18 cellular contexts compared by ENCODE assay signal in the genomic region with DNA sequence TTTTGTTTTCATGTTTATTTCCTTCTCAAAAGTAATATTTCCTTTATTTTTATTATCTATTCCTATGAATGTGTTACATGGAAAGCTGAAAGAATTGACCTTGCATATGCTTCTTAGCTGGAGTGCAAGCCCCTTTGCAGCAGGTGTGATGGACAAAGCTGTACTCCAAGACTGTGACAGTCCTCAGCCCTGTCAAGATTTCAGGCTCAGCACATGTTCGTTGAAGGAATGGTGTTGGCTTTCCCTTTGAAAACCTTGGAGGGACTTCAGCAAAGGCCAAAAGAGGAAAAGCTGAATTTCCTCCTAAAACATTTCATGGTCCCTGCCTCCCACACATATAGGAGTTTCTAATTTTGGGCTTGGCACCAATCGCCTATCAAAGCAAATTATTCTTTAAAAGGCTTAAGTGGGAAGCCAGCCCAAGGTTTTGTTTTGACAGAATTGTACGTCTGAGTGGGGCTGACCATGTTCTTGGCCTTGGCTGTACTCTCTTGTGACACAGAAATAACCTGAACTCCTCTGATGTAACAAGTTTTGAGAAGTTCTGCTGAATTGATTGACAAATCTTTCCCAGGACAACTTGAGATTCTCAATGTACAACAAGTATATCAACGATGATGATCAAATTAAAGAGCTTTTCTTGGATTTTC.
DNase-seq lines count a peak whose midpoint lies in the region; ATAC-seq, FAIRE-seq and TF ChIP-seq lines count a peak whose summit lies in the region.
"Had no signal": no experiment of that assay in that cellular context is flagged by ENCODE, and none has a peak within 500 bp of the region (broad histone marks: within the 10 kb centered on the region; RNA-seq: fewer than 3 reads in every experiment).

No MANE protein-coding gene starts in this region.

- H3K27me3 Mint-ChIP-seq in T-cell, result peaks cover 3 to 4% of the 10 kb centered on the region in 2 donors

- H3K4me3 ChIP-seq in Peyer's patch, result no peak overlapping the region
- no peak overlapping the region for H3K4me3 ChIP-seq in esophagus squamous epithelium
- no peak overlapping the region for H3K4me3 ChIP-seq in mucosa of descending colon
- no peak overlapping the region for H3K4me3 ChIP-seq in testis
- H3K4me3 ChIP-seq: GM12878, SK-N-MC had no signal

- DNase-seq in Peyer's patch, result no peak
- DNase-seq in esophagus squamous epithelium (lab: John Stamatoyannopoulos, UW), result no peak
- no peak for DNase-seq in mucosa of descending colon
- DNase-seq in testis, result peak; percentile 80
- no peak for DNase-seq in T-cell
- no peak for DNase-seq in NCI-H187 treated with DMSO at 0.1 percent for 48 hours (lab: John Stamatoyannopoulos, UW)
- no peak for DNase-seq in HTR-8/SVneo (ENCODE audit: insufficient read length, low spot score)
- no peak for DNase-seq in SW480 (ENCODE audit: low spot score)
- DNase-seq: activated CD4-positive, alpha-beta T cell treated with anti-CD3 and anti-CD28 coated beads for 1 hour; CD4-positive, alpha-beta T cell; DMS53; NCI-H2227 treated with DMSO at 0.1 percent for 48 hours; nucleus accumbens; stimulated activated CD4-positive, alpha-beta T cell treated with anti-CD3 and anti-CD28 coated beads, Interleukin-2, amount 100 ng/mL, for 24 hours had no signal

- H3K4me1 ChIP-seq in Peyer's patch (no peaks in the 10 kb centered on the region), esophagus squamous epithelium (peaks cover 9 to 24% (median 13%) of the 10 kb centered on the region in 3 donors), mucosa of descending colon (ENCODE audit: low read depth) (no peaks in the 10 kb centered on the region), testis (peaks cover 25% of the 10 kb centered on the region)

- TF ChIP-seq CTCF in Peyer's patch (IDR thresholded peaks at IDR 0.05) (no peak), esophagus squamous epithelium (IDR thresholded peaks at IDR 0.05) (no peak), mucosa of descending colon (IDR thresholded peaks at IDR 0.05) (no peak), testis (IDR thresholded peaks at IDR 0.05) (no peak)

- CTCF ChIA-PET in T-cell (lab: Charles Lee), result interaction anchor here (0.6 to 1.1 kb wide), 4 partner anchors 10 to 200 kb away, joined by 3 read pairs; no protein-coding TSS in a partner anchor

- intact Hi-C loops in esophagus squamous epithelium (cut with DNase I) (no loop called here), mucosa of descending colon (cut with DNase I, micrococcal nuclease) (no loop called here), testis (cut with DNase I; ENCODE audit: low total_unique reads) (loop anchor here (2.0 kb wide), 1 partner anchor 52 kb away; no protein-coding TSS in a partner anchor)

- H3K36me3 Mint-ChIP-seq in T-cell, result no peaks in the 10 kb centered on the region

- H3K4me1 Mint-ChIP-seq in T-cell, result no peaks in the 10 kb centered on the region

- no peak for FAIRE-seq in HTR-8/SVneo (lab: Jason Lieb, UNC)
- FAIRE-seq: GM12878 had no signal

- POLR2A ChIA-PET in T-cell (lab: Charles Lee), result interaction anchor here in 1 of 2 donors (0.6 kb wide), 1 partner anchor 1910 kb away, joined by 12 read pairs; no protein-coding TSS in a partner anchor

- ATAC-seq in mucosa of descending colon (peak; percentile 25), T-cell (replicated peaks in 1 of 4) (no peak)
- ATAC-seq: GM12878 had no signal

- H3K9me3 Mint-ChIP-seq in T-cell, result no peaks in the 10 kb centered on the region
- H3K9me3 Mint-ChIP-seq: CD4-positive, alpha-beta T cell had no signal

- H3K27ac ChIP-seq in Peyer's patch, result peak overlapping the region in 3 of 4 donors; percentile 24 to 62 (median 60)
- H3K27ac ChIP-seq in esophagus squamous epithelium, result peak overlapping the region; percentile 10 to 82 (median 72)
- peak overlapping the region; percentile 41 to 74 for H3K27ac ChIP-seq in testis
- H3K27ac ChIP-seq: epithelial cell of prostate, SK-N-MC had no signal

- H3K27me3 ChIP-seq in Peyer's patch (no peaks in the 10 kb centered on the region), esophagus squamous epithelium (no peaks in the 10 kb centered on the region), testis (no peaks in the 10 kb centered on the region)

- no peak for TF ChIP-seq POLR2A in Peyer's patch (IDR thresholded peaks at IDR 0.05)
- TF ChIP-seq POLR2A in esophagus squamous epithelium (IDR thresholded peaks at IDR 0.05), result no peak
- TF ChIP-seq POLR2A in testis (IDR thresholded peaks at IDR 0.05), result no peak

- H3K4me3 Mint-ChIP-seq in T-cell, result no peak overlapping the region
- H3K4me3 Mint-ChIP-seq: activated naive CD8-positive, alpha-beta T cell; CD4-positive, alpha-beta T cell had no signal

- H3K36me3 ChIP-seq in Peyer's patch (no peaks in the 10 kb centered on the region), esophagus squamous epithelium (no peaks in the 10 kb centered on the region), mucosa of descending colon (ENCODE audit: low read depth) (no peaks in the 10 kb centered on the region), testis (ENCODE audit: low read depth, missing control alignments) (no peaks in the 10 kb centered on the region)

- no peak overlapping the region for H3K27ac Mint-ChIP-seq in T-cell
- H3K27ac Mint-ChIP-seq: activated naive CD8-positive, alpha-beta T cell; CD4-positive, alpha-beta T cell had no signal

- 32 to 34% methylated on average over 4 of the region's 4 CpGs for WGBS in esophagus squamous epithelium, 2 donors
- WGBS in testis, 2 donors, result 25 to 28% methylated on average over 4 of the region's 4 CpGs

- H3K9me3 ChIP-seq in Peyer's patch (no peaks in the 10 kb centered on the region), esophagus squamous epithelium (no peaks in the 10 kb centered on the region), mucosa of descending colon (no peaks in the 10 kb centered on the region), testis (no peaks in the 10 kb centered on the region)
